In genomic region chr12:64450057-64450640, GRCh38 we compare ENCODE assay signal across 13 cellular contexts. TPM values are rescaled to one million over a fixed set of nuclear protein-coding genes. Genes with fewer than 3 reads are reported as not detected.
DNase-seq lines count a peak whose midpoint lies in the region; ATAC-seq and TF ChIP-seq lines count a peak whose summit lies in the region.
"Had no signal": no experiment of that assay in that cellular context is flagged by ENCODE, and none has a peak within 500 bp of the region (broad histone marks: within the 10 kb centered on the region; RNA-seq: fewer than 3 reads in every experiment).

No MANE protein-coding gene starts in this region.

- H3K4me1 Mint-ChIP-seq in CD8-positive, alpha-beta T cell (ENCODE audit: low read depth): peaks cover 36% of the 10 kb centered on the region
- H3K4me1 Mint-ChIP-seq in HFFc6 (ENCODE audit: low read depth): peaks cover 33% of the 10 kb centered on the region
- H3K4me1 Mint-ChIP-seq in activated CD4-positive, alpha-beta memory T cell treated with anti-CD3 and anti-CD28 coated beads for 36 hours (ENCODE audit: low read depth): peaks cover 47% of the 10 kb centered on the region
- H3K4me1 Mint-ChIP-seq in naive B cell: peaks cover 17 to 28% (median 24%) of the 10 kb centered on the region in 3 donors

- H3K4me3 Mint-ChIP-seq in CD8-positive, alpha-beta T cell: peak overlapping the region; percentile 13
- H3K4me3 Mint-ChIP-seq in HFFc6 (peak overlapping the region; percentile 98), naive B cell (peak overlapping the region in 6 of 8 donors; percentile 20 to 99 (median 68))
- H3K4me3 Mint-ChIP-seq in activated CD4-positive, alpha-beta memory T cell treated with anti-CD3 and anti-CD28 coated beads for 36 hours: peak overlapping the region; percentile 20

- peak overlapping the region; percentile 90 for H3K27ac Mint-ChIP-seq in CD8-positive, alpha-beta T cell
- H3K27ac Mint-ChIP-seq in HFFc6 (peak overlapping the region; percentile 96), naive B cell (peak overlapping the region in 1 of 6 donors; percentile 47)
- H3K27ac Mint-ChIP-seq in activated CD4-positive, alpha-beta memory T cell treated with anti-CD3 and anti-CD28 coated beads for 36 hours: peak overlapping the region; percentile 52

- no peaks in the 10 kb centered on the region for H3K27me3 Mint-ChIP-seq in CD8-positive, alpha-beta T cell (ENCODE audit: low read depth)
- H3K27me3 Mint-ChIP-seq in HFFc6 (ENCODE audit: insufficient read depth) (peaks cover 8% of the 10 kb centered on the region), naive B cell (no peaks in the 10 kb centered on the region)
- H3K27me3 Mint-ChIP-seq in activated CD4-positive, alpha-beta memory T cell treated with anti-CD3 and anti-CD28 coated beads for 36 hours: no peaks in the 10 kb centered on the region

- ATAC-seq in CD8-positive, alpha-beta T cell: peak; percentile 32
- ATAC-seq in naive B cell (ENCODE audit: low read depth in 2 of 2) (no peak), GM18907 (IDR thresholded peaks at IDR 0.05; ENCODE audit: unreplicated experiment) (no peak)
- ATAC-seq: heart left ventricle had no signal

- H3K4me1 ChIP-seq in CD8-positive, alpha-beta T cell (ENCODE audit: insufficient read depth, low read length): no peaks in the 10 kb centered on the region

- no peak overlapping the region for H3K4me3 ChIP-seq in CD8-positive, alpha-beta T cell (ENCODE audit: low read depth, low read length)
- H3K4me3 ChIP-seq: sigmoid colon had no signal

- CTCF ChIA-PET in CD8-positive, alpha-beta T cell (lab: Charles Lee): interaction anchor here (1.0 kb wide), 1 partner anchor 26 kb away, joined by 4 read pairs; no protein-coding TSS in a partner anchor
- CTCF ChIA-PET in activated CD4-positive, alpha-beta memory T cell treated with anti-CD3 and anti-CD28 coated beads for 36 hours (lab: Charles Lee): interaction anchor here (0.8 to 1.0 kb wide), 3 partner anchors 21 to 248 kb away, joined by 3 read pairs; no protein-coding TSS in a partner anchor

- H3K27me3 ChIP-seq in CD8-positive, alpha-beta T cell (ENCODE audit: insufficient read depth, low read length): no peaks in the 10 kb centered on the region
- H3K27me3 ChIP-seq: heart left ventricle, sigmoid colon had no signal

- POLR2A ChIA-PET in CD8-positive, alpha-beta T cell (lab: Charles Lee): interaction anchor here (1.5 kb wide), 2 partner anchors 13 to 17 kb away, joined by 3 to 4 read pairs; no protein-coding TSS in a partner anchor
- POLR2A ChIA-PET in activated CD4-positive, alpha-beta memory T cell treated with anti-CD3 and anti-CD28 coated beads for 36 hours (lab: Charles Lee): interaction anchor here (0.5 to 1.4 kb wide), 4 partner anchors 9 to 43 kb away, joined by 3 to 4 read pairs (median 3); no protein-coding TSS in a partner anchor

- peaks cover 23% of the 10 kb centered on the region for H3K36me3 Mint-ChIP-seq in CD8-positive, alpha-beta T cell
- H3K36me3 Mint-ChIP-seq in HFFc6 (ENCODE audit: low read depth): peaks cover 22% of the 10 kb centered on the region
- peaks cover 25% of the 10 kb centered on the region for H3K36me3 Mint-ChIP-seq in activated CD4-positive, alpha-beta memory T cell treated with anti-CD3 and anti-CD28 coated beads for 36 hours
- peaks cover 0 to 1% of the 10 kb centered on the region in 2 donors for H3K36me3 Mint-ChIP-seq in naive B cell

- intact Hi-C loops in CD8-positive, alpha-beta T cell (cut with DNase I, micrococcal nuclease): loop anchor here (5.0 to 10.0 kb wide), 3 partner anchors 157 to 307 kb away; partner anchors contain the start of gene GNS (in 1 of the 2)
- intact Hi-C loops in activated CD4-positive, alpha-beta memory T cell treated with anti-CD3 and anti-CD28 coated beads for 36 hours (cut with micrococcal nuclease): no loop called here

- H3K36me3 ChIP-seq in CD8-positive, alpha-beta T cell (ENCODE audit: insufficient read depth, low read length): no peaks in the 10 kb centered on the region

- H3K9me3 ChIP-seq in CD8-positive, alpha-beta T cell (ENCODE audit: low read length): no peaks in the 10 kb centered on the region
- H3K9me3 ChIP-seq: heart left ventricle, sigmoid colon had no signal

- no peak for TF ChIP-seq CTCF in CD8-positive, alpha-beta T cell (IDR thresholded peaks at IDR 0.05)
- no peak for TF ChIP-seq CTCF in HFFc6 (IDR thresholded peaks at IDR 0.05)

- H3K9me3 Mint-ChIP-seq in CD8-positive, alpha-beta T cell: no peaks in the 10 kb centered on the region
- H3K9me3 Mint-ChIP-seq in HFFc6: no peaks in the 10 kb centered on the region
- no peaks in the 10 kb centered on the region for H3K9me3 Mint-ChIP-seq in activated CD4-positive, alpha-beta memory T cell treated with anti-CD3 and anti-CD28 coated beads for 36 hours
- no peaks in the 10 kb centered on the region for H3K9me3 Mint-ChIP-seq in naive B cell

- no peak overlapping the region for H3K27ac ChIP-seq in CD8-positive, alpha-beta T cell (ENCODE audit: low read depth, low read length)
- H3K27ac ChIP-seq: sigmoid colon had no signal

- no peak for DNase-seq in CD8-positive, alpha-beta T cell
- no peak for DNase-seq in HFFc6
- no peak for DNase-seq in activated CD4-positive, alpha-beta memory T cell treated with anti-CD3 and anti-CD28 coated beads for 36 hours
- no peak for DNase-seq in naive B cell
- no peak for DNase-seq in mucosa of gallbladder (ENCODE audit: low spot score)
- DNase-seq in amniotic stem cell (lab: John Stamatoyannopoulos, UW): no peak
- no peak for DNase-seq in cerebellar nuclear complex (lab: John Stamatoyannopoulos, UW)
- DNase-seq: dermis blood vessel endothelial cell, DMS153, heart left ventricle, KG1, sigmoid colon had no signal

RNA-seq across cellular contexts. Expression of gene TBK1, which starts 1.8 kb away (rescaled TPM):
- 1 to 10 TPM; 6.2 to 6.7 TPM for total RNA-seq in CD8-positive, alpha-beta T cell
- total RNA-seq in HFFc6 (2021; fragmentation: NEBNext Ultra II Directional; extraction: Animal tissue kit (Norgen Biotek cat#: 25700)): 10 to 100 TPM; 20.2 to 23.8 (median 21.0) TPM
- 10 to 100 TPM; 21.7 to 23.4 TPM for total RNA-seq in activated CD4-positive, alpha-beta memory T cell treated with anti-CD3 and anti-CD28 coated beads for 36 hours
- 10 to 100 TPM; 16.0 to 24.5 (median 18.9) TPM for polyA plus RNA-seq in naive B cell (ENCODE audit: low read depth in 6 of 6)
- 23.6 TPM for total RNA-seq in mucosa of gallbladder

RNA-seq across cellular contexts. Expression of gene XPOT, which starts 46.0 kb away (rescaled TPM):
- total RNA-seq in CD8-positive, alpha-beta T cell: 10 to 100 TPM; 37.9 to 39.5 TPM
- 10 to 100 TPM; 78.1 to 97.9 (median 84.7) TPM for total RNA-seq in HFFc6 (2021; fragmentation: NEBNext Ultra II Directional; extraction: Animal tissue kit (Norgen Biotek cat#: 25700))
- 100 to 1,000 TPM; 145 to 153 TPM for total RNA-seq in activated CD4-positive, alpha-beta memory T cell treated with anti-CD3 and anti-CD28 coated beads for 36 hours
- 10 to 100 TPM; 15.9 to 27.9 (median 22.4) TPM for polyA plus RNA-seq in naive B cell (ENCODE audit: low read depth in 6 of 6)
- total RNA-seq in mucosa of gallbladder: 32.8 TPM

RNA-seq across cellular contexts. Expression of gene C12orf56, which starts 59.6 kb away (rescaled TPM):
- not detected for total RNA-seq in CD8-positive, alpha-beta T cell
- total RNA-seq in HFFc6 (2021; fragmentation: NEBNext Ultra II Directional; extraction: Animal tissue kit (Norgen Biotek cat#: 25700)): not detected
- total RNA-seq in activated CD4-positive, alpha-beta memory T cell treated with anti-CD3 and anti-CD28 coated beads for 36 hours: not detected
- not detected for polyA plus RNA-seq in naive B cell (ENCODE audit: low read depth in 6 of 6)
- total RNA-seq in mucosa of gallbladder: 0.52 TPM
- total RNA-seq: heart left ventricle had no signal
- polyA plus RNA-seq: heart left ventricle had no signal

Comparison
In these comparisons a context has a peak if more than half of its experiments do, and no peak if none do; other contexts are left out.
1. H3K4me3 Mint-ChIP-seq: peak in every context shown above with its lines; median percentile 98 in HFFc6; 68 in naive B cell; 20 in activated CD4-positive, alpha-beta memory T cell treated with anti-CD3 and anti-CD28 coated beads for 36 hours; 13 in CD8-positive, alpha-beta T cell.